Comparison of ENCODE assay signal across 8 cellular contexts in the genomic region with DNA sequence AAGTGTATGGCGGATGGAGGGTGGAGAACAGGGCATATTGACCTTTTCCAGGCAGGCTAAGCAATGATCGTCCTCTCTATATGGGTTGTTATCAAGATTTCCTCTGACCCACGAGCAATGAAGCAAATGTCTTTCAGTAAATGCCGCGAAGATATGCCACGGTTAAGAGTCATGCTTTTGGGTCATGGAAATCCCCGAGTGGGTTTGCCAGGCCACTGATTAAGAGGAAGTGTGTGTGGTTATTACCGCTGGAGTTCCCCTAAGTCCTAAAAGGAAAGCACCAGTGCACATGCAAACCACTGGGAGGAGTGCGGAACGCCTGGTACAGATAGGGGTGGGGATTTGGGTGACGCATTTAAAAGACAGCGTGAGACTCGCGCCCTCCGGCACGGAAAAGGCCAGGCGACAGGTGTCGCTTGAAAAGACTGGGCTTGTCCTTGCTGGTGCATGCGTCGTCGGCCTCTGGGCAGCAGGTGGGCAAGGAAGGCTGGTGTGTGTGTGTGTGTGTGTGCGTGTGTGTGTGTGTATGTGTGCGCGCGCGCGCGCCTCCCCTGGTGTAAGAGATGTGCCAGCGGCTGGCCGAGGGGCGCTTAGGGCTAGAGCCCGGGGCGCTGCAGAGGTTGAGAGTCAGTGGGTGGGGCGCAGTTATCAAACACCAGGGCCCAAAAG. TPM values are rescaled to one million over a fixed set of nuclear protein-coding genes. Genes with fewer than 3 reads are reported as not detected.
DNase-seq lines count a peak whose midpoint lies in the region; ATAC-seq and TF ChIP-seq lines count a peak whose summit lies in the region.

A gene (plus strand): TSS at position 386 of the 669 bp plus-strand sequence. CDS start 7,026 bp downstream, outside the sequence.

- WGBS in lung, 2 donors = 1% methylated on average over 34 of the region's 34 CpGs

- H3K9me3 ChIP-seq in BE2C = no peaks in the 10 kb centered on the region
- H3K9me3 ChIP-seq in duodenal mucosa (ENCODE audit: control insufficient read depth in 1 of 2, low read length in 2 of 2) = no peaks in the 10 kb centered on the region
- H3K9me3 ChIP-seq in lung (ENCODE audit: control insufficient read depth in 2 of 2, insufficient read depth in 1 of 2, low read length in 1 of 2) = no peaks in the 10 kb centered on the region

- TF ChIP-seq CTCF in BE2C (IDR thresholded peaks at IDR 0.05; ENCODE audit: low read depth, low read length) (peak; percentile 29; the same call in 1 of the 2 replicates), lung (IDR thresholded peaks at IDR 0.05; ENCODE audit: control extremely low read depth, extremely low read depth) (peak; percentile 15)

- H3K9ac ChIP-seq in duodenal mucosa (ENCODE audit: low read depth in 1 of 2, low read length in 2 of 2) = peak within 1 kb of the TSS; percentile 65 to 87

- H3K4me1 ChIP-seq in BE2C (no peaks in the 10 kb centered on the region; the same call in 1 of the 2 replicates), duodenal mucosa (ENCODE audit: control insufficient read depth in 1 of 2, insufficient read depth in 2 of 2, low read length in 2 of 2) (peaks cover 43 to 44% of the 10 kb centered on the region in 2 donors), lung (ENCODE audit: control insufficient read depth in 2 of 2, insufficient read depth in 2 of 2, low read length in 2 of 2) (peaks cover 0 to 10% of the 10 kb centered on the region in 2 donors)

- ATAC-seq in HG03442 (IDR thresholded peaks at IDR 0.05; ENCODE audit: unreplicated experiment) (peak; percentile 82), lung (ENCODE audit: insufficient read depth, low FRiP score) (peak; percentile 95)

- H3K27ac ChIP-seq in duodenal mucosa (ENCODE audit: low read depth, low read length) = peak within 1 kb of the TSS; percentile 64
- peak within 1 kb of the TSS; percentile 26 to 85 for H3K27ac ChIP-seq in lung (ENCODE audit: low read depth in 1 of 2, low read length in 1 of 2)

- H3K27me3 ChIP-seq in BE2C (no peaks in the 10 kb centered on the region), duodenal mucosa (ENCODE audit: control insufficient read depth in 1 of 2, insufficient read depth in 2 of 2, low read length in 2 of 2) (no peaks in the 10 kb centered on the region), lung (ENCODE audit: control insufficient read depth, insufficient read depth) (no peaks in the 10 kb centered on the region)

- DNase-seq in BE2C (peak; percentile 63), GM19238 (ENCODE audit: insufficient read length, low spot score) (peak; percentile 54), NCI-H526 treated with DMSO at 0.1 percent for 48 hours (lab: John Stamatoyannopoulos, UW) (peak; percentile 94), lung (ENCODE audit: low spot score) (peak; percentile 86)
- peak; percentile 87 to 88 for DNase-seq in activated CD4-positive, alpha-beta T cell treated with anti-CD3 and anti-CD28 coated beads, Interleukin-2, amount 50 U/mL, for 4 hours
- DNase-seq in stimulated activated CD4-positive, alpha-beta T cell treated with anti-CD3 and anti-CD28 coated beads, TNF-alpha, amount 100 ng/mL, for 4 hours (ENCODE audit: low read depth in 3 of 3) = peak; percentile 65 to 86 (median 81)

- H3K4me3 ChIP-seq in BE2C (ENCODE audit: low read depth, low read length) = peak within 1 kb of the TSS; percentile 54
- peak within 1 kb of the TSS; percentile 72 to 78 for H3K4me3 ChIP-seq in duodenal mucosa (ENCODE audit: low read depth in 1 of 2, low read length in 2 of 2)
- peak within 1 kb of the TSS; percentile 49 for H3K4me3 ChIP-seq in lung

- no peaks in the 10 kb centered on the region for H3K36me3 ChIP-seq in BE2C
- H3K36me3 ChIP-seq in duodenal mucosa (ENCODE audit: control insufficient read depth in 1 of 2, insufficient read depth in 2 of 2, low read length in 2 of 2) = no peaks in the 10 kb centered on the region
- no peaks in the 10 kb centered on the region for H3K36me3 ChIP-seq in lung (ENCODE audit: control insufficient read depth in 2 of 2, insufficient read depth in 2 of 2, low read length in 2 of 2)

RNA-seq across cellular contexts. Expression of the gene that starts here (rescaled TPM):
- 0.52 TPM for polyA plus RNA-seq in BE2C (2012; ENCODE audit: insufficient read depth, insufficient read length, low read depth)
- 10 to 100 TPM; 20.2 to 44.5 TPM for total RNA-seq in lung
- polyA plus RNA-seq in lung = 10 to 100 TPM in 1 of 2 donors, 1 to 10 TPM in 1; 8.7 to 61.0 TPM

Comparison
In these comparisons a context has a peak if more than half of its experiments do, and no peak if none do; other contexts are left out.
1. Peak in every context shown above with its lines: DNase-seq, ATAC-seq, H3K4me3 ChIP-seq and H3K27ac ChIP-seq.